ENCODE assay signal across 16 cellular contexts in genomic region chr11:78265326-78265725, GRCh38.
DNase-seq lines count a peak whose midpoint lies in the region; ATAC-seq and TF ChIP-seq lines count a peak whose summit lies in the region.
"Had no signal": no experiment of that assay in that cellular context is flagged by ENCODE, and none has a peak within 500 bp of the region (broad histone marks: within the 10 kb centered on the region; RNA-seq: fewer than 3 reads in every experiment).

No MANE protein-coding gene starts in this region.

- no peak overlapping the region for H3K4me3 ChIP-seq in GM23248
- no peak overlapping the region for H3K4me3 ChIP-seq in smooth muscle cell
- H3K4me3 ChIP-seq: A549 had no signal

- CTCF ChIA-PET in MCF 10A (lab: Yijun Ruan, JAX), result no interaction called here

- WGBS in GM23248 (ENCODE audit: low coverage in 1 of 2, low lambda C conversion rate in 2 of 2, missing lambda C conversion rate in 2 of 2), 2 experiments, result 10 to 16% methylated on average over 3 of the region's 3 CpGs
- whole genome bisulfite sequencing in smooth muscle cell (ENCODE audit: low lambda C conversion rate), result 55% methylated on average over 3 of the region's 3 CpGs

- H3K9ac ChIP-seq in GM23248 (no peak overlapping the region), smooth muscle cell (ENCODE audit: low read depth) (no peak overlapping the region)
- H3K9ac ChIP-seq: KMS-11 had no signal

- H3K36me3 ChIP-seq in GM23248 (ENCODE audit: low read depth), result no peaks in the 10 kb centered on the region
- H3K36me3 ChIP-seq in smooth muscle cell (ENCODE audit: low read depth), result no peaks in the 10 kb centered on the region

- H3K27me3 ChIP-seq in GM23248 (replicated peaks; ENCODE audit: insufficient read depth) (no peaks in the 10 kb centered on the region), smooth muscle cell (ENCODE audit: low read depth) (no peaks in the 10 kb centered on the region)

- H2AFZ ChIP-seq in GM23248, result no peak overlapping the region
- no peak overlapping the region for H2AFZ ChIP-seq in smooth muscle cell (ENCODE audit: low read depth)

- no peak for ATAC-seq in HG03457 (IDR thresholded peaks at IDR 0.05; ENCODE audit: unreplicated experiment)
- ATAC-seq: A549, Right ventricle myocardium inferior had no signal

- H3K36me3 Mint-ChIP-seq in MCF 10A (ENCODE audit: insufficient read depth, unreplicated experiment), result no peaks in the 10 kb centered on the region
- H3K36me3 Mint-ChIP-seq: CD4-positive, alpha-beta memory T cell had no signal

- peaks cover 21% of the 10 kb centered on the region for H3F3A ChIP-seq in GM23248 (ENCODE audit: insufficient read depth)
- H3F3A ChIP-seq in smooth muscle cell (ENCODE audit: low read depth), result peaks cover 4% of the 10 kb centered on the region

- TF ChIP-seq CTCF in smooth muscle cell (IDR thresholded peaks at IDR 0.05; ENCODE audit: borderline replicate concordance, insufficient read depth, poor library complexity, severe bottlenecking) (no peak), MCF 10A (IDR thresholded peaks at IDR 0.05; ENCODE audit: unreplicated experiment) (no peak)

- H3K9me3 ChIP-seq in GM23248 (ENCODE audit: low read depth) (no peaks in the 10 kb centered on the region), smooth muscle cell (replicated peaks; ENCODE audit: low read depth) (no peaks in the 10 kb centered on the region)
- H3K9me3 ChIP-seq: A549 had no signal

- H3K4me2 ChIP-seq in GM23248 (ENCODE audit: unreplicated experiment), result no peak overlapping the region
- H3K4me2 ChIP-seq in smooth muscle cell, result no peak overlapping the region
- H3K4me2 ChIP-seq: A549, KMS-11 had no signal

- DNase-seq in GM23248 (peak; percentile 59), astrocyte of the hippocampus (ENCODE audit: low read depth, low spot score) (peak; percentile 18), iris pigment epithelial cell (ENCODE audit: low read depth) (peak; percentile 18), smooth muscle cell (lab: John Stamatoyannopoulos, UW; ENCODE audit: unreplicated experiment) (no peak), T-helper 9 cell (no peak), MCF 10A (ENCODE audit: unreplicated experiment) (no peak)
- DNase-seq: CD4-positive, alpha-beta memory T cell; DMS153; NCI-H1105; NCI-H2081; NCI-H748 treated with DMSO at 0.1 percent for 48 hours; NK-92 treated with Interleukin-12 subunit alpha and Interleukin-12 subunit beta, amount 100 ng/mL, for 24 hours had no signal

- H4K20me1 ChIP-seq in GM23248 (ENCODE audit: insufficient read depth) (no peaks in the 10 kb centered on the region), smooth muscle cell (ENCODE audit: low read depth) (no peaks in the 10 kb centered on the region)

- no peak overlapping the region for H3K27ac Mint-ChIP-seq in MCF 10A (ENCODE audit: low read depth, unreplicated experiment)
- H3K27ac Mint-ChIP-seq: CD4-positive, alpha-beta memory T cell had no signal

- BruUV-seq in MCF 10A (replicated peaks; lab: Mats Ljungman, UMichigan), result no TSS peak

- H3K4me1 Mint-ChIP-seq in MCF 10A (ENCODE audit: insufficient read depth, unreplicated experiment), result no peaks in the 10 kb centered on the region

- POLR2A ChIA-PET in MCF 10A (lab: Yijun Ruan, JAX), result no interaction called here

- no peaks in the 10 kb centered on the region for H3K9me2 ChIP-seq in GM23248 (ENCODE audit: insufficient read depth)

- H3K4me1 ChIP-seq in GM23248 (ENCODE audit: insufficient read depth), result peaks cover 23% of the 10 kb centered on the region
- peaks cover 4% of the 10 kb centered on the region for H3K4me1 ChIP-seq in smooth muscle cell (ENCODE audit: low read depth)

- H3K27ac ChIP-seq in GM23248 (no peak overlapping the region), smooth muscle cell (ENCODE audit: low read depth) (peak overlapping the region; percentile 2)
- H3K27ac ChIP-seq: A549, KMS-11 had no signal

- in situ Hi-C loops in GM23248 (cut with MboI), result no loop called here

- H3K79me2 ChIP-seq in GM23248 (ENCODE audit: insufficient read depth) (no peaks in the 10 kb centered on the region), smooth muscle cell (ENCODE audit: low read depth) (peaks cover 20% of the 10 kb centered on the region)

- H3K4me3 Mint-ChIP-seq in MCF 10A (ENCODE audit: unreplicated experiment), result no peak overlapping the region
- H3K4me3 Mint-ChIP-seq: CD4-positive, alpha-beta memory T cell had no signal

- H3K27me3 Mint-ChIP-seq in MCF 10A (ENCODE audit: insufficient read depth, unreplicated experiment), result no peaks in the 10 kb centered on the region
- H3K27me3 Mint-ChIP-seq: CD4-positive, alpha-beta memory T cell had no signal

- H3K9me3 Mint-ChIP-seq in MCF 10A (ENCODE audit: unreplicated experiment), result no peaks in the 10 kb centered on the region
- H3K9me3 Mint-ChIP-seq: CD4-positive, alpha-beta memory T cell had no signal

- intact Hi-C loops in MCF 10A (cut with micrococcal nuclease), result no loop called here

Comparison
In these comparisons a context has a peak if more than half of its experiments do, and no peak if none do; other contexts are left out.
1. DNase-seq: peak in GM23248 (single experiment), astrocyte of the hippocampus (single experiment) and iris pigment epithelial cell (single experiment); none in smooth muscle cell (single experiment), T-helper 9 cell (single experiment) and MCF 10A (single experiment).